In genomic region chr7:133315332-133316040, GRCh38 we compare ENCODE assay signal across 1 cellular context.
TF ChIP-seq lines count a peak whose summit lies in the region.

No MANE protein-coding gene starts in this region.

TF ChIP-seq in SK-N-SH treated with all-trans-retinoic acid at 6 μM for 48 hours, 23 proteins besides CTCF, POLR2A, EP300 and RAD21 (continued from another document):
- TF ChIP-seq, protein P1, sequence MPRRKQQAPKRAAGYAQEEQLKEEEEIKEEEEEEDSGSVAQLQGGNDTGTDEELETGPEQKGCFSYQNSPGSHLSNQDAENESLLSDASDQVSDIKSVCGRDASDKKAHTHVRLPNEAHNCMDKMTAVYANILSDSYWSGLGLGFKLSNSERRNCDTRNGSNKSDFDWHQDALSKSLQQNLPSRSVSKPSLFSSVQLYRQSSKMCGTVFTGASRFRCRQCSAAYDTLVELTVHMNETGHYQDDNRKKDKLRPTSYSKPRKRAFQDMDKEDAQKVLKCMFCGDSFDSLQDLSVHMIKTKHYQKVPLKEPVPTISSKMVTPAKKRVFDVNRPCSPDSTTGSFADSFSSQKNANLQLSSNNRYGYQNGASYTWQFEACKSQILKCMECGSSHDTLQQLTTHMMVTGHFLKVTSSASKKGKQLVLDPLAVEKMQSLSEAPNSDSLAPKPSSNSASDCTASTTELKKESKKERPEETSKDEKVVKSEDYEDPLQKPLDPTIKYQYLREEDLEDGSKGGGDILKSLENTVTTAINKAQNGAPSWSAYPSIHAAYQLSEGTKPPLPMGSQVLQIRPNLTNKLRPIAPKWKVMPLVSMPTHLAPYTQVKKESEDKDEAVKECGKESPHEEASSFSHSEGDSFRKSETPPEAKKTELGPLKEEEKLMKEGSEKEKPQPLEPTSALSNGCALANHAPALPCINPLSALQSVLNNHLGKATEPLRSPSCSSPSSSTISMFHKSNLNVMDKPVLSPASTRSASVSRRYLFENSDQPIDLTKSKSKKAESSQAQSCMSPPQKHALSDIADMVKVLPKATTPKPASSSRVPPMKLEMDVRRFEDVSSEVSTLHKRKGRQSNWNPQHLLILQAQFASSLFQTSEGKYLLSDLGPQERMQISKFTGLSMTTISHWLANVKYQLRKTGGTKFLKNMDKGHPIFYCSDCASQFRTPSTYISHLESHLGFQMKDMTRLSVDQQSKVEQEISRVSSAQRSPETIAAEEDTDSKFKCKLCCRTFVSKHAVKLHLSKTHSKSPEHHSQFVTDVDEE (CRISPR knock-in tag; IDR thresholded peaks at IDR 0.05) = no peak
- no peak for TF ChIP-seq ZFP3 (CRISPR knock-in tag; IDR thresholded peaks at IDR 0.05)
- TF ChIP-seq, protein P2, sequence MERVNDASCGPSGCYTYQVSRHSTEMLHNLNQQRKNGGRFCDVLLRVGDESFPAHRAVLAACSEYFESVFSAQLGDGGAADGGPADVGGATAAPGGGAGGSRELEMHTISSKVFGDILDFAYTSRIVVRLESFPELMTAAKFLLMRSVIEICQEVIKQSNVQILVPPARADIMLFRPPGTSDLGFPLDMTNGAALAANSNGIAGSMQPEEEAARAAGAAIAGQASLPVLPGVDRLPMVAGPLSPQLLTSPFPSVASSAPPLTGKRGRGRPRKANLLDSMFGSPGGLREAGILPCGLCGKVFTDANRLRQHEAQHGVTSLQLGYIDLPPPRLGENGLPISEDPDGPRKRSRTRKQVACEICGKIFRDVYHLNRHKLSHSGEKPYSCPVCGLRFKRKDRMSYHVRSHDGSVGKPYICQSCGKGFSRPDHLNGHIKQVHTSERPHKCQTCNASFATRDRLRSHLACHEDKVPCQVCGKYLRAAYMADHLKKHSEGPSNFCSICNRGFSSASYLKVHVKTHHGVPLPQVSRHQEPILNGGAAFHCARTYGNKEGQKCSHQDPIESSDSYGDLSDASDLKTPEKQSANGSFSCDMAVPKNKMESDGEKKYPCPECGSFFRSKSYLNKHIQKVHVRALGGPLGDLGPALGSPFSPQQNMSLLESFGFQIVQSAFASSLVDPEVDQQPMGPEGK (CRISPR knock-in tag; IDR thresholded peaks at IDR 0.05; ENCODE audit: borderline replicate concordance) = no peak
- no peak for TF ChIP-seq RARB (CRISPR knock-in tag; IDR thresholded peaks at IDR 0.05)
- TF ChIP-seq ESRRG (CRISPR knock-in tag; IDR thresholded peaks at IDR 0.05) = no peak
- peak; percentile 52; the same call in 1 of the 2 replicates for TF ChIP-seq TCF4 (CRISPR knock-in tag; IDR thresholded peaks at IDR 0.05; ENCODE audit: borderline replicate concordance)
- no peak for TF ChIP-seq PPARA (CRISPR knock-in tag; IDR thresholded peaks at IDR 0.05; ENCODE audit: borderline replicate concordance)
- no peak for TF ChIP-seq SNAI2 (CRISPR knock-in tag; IDR thresholded peaks at IDR 0.05)
- TF ChIP-seq ZNF70 (CRISPR knock-in tag; IDR thresholded peaks at IDR 0.05) = no peak
- TF ChIP-seq BACH2 (CRISPR knock-in tag; IDR thresholded peaks at IDR 0.05; ENCODE audit: borderline replicate concordance) = no peak
- no peak for TF ChIP-seq CSDC2 (CRISPR knock-in tag; IDR thresholded peaks at IDR 0.05)
- no peak for TF ChIP-seq ARNTL (CRISPR knock-in tag; IDR thresholded peaks at IDR 0.05; ENCODE audit: borderline replicate concordance, low read depth)
TF ChIP-seq in SK-N-SH treated with all-trans-retinoic acid at 6 μM for 48 hours: peak in this region for 2.
